In genomic region chr2:183998797-183999190, GRCh38 we compare ENCODE assay signal across 1 cellular context.
TF ChIP-seq lines count a peak whose summit lies in the region.

No MANE protein-coding gene starts in this region.

TF ChIP-seq in WTC11, 78 proteins besides CTCF, POLR2A, EP300 and RAD21 (continued from another document):
- TF ChIP-seq PRDM15 (CRISPR knock-in tag; IDR thresholded peaks at IDR 0.05) (no peak), EMX1 (CRISPR knock-in tag; IDR thresholded peaks at IDR 0.05) (no peak), CREM (CRISPR knock-in tag; IDR thresholded peaks at IDR 0.05) (no peak), MLX (CRISPR knock-in tag; IDR thresholded peaks at IDR 0.05) (no peak), NR1H2 (CRISPR knock-in tag; IDR thresholded peaks at IDR 0.05) (no peak), ATF3 (CRISPR knock-in tag; conservative IDR thresholded peaks at IDR 0.05) (no peak)
